Comparison of ENCODE assay signal across 10 cellular contexts in the genomic region with DNA sequence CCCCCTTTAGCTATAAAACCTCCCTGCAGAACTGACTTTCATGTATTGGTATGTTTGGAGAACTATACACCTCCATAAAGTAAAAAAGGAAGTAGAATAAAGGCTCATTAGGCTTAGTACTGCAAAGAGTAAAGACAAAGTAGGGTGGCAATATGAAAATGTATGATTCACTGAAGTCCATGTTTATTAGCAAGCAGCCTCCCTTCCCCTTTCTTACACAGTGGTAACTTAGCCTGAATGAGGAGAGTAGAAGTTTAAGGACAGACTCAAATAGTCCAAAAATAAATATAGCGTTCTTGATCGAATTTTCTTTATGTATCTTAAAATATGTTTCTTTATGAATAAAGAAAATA. TPM values are rescaled to one million over a fixed set of nuclear protein-coding genes. Genes with fewer than 3 reads are reported as not detected.
A peak's percentile ranks its signal among the peaks of the same experiment; 100 is the strongest.
DNase-seq lines count a peak whose midpoint lies in the region; ATAC-seq and TF ChIP-seq lines count a peak whose summit lies in the region.
"Had no signal": no experiment of that assay in that cellular context is flagged by ENCODE, and none has a peak within 500 bp of the region (broad histone marks: within the 10 kb centered on the region; RNA-seq: fewer than 3 reads in every experiment).

No MANE protein-coding gene starts in this region.

- H3K36me3 ChIP-seq in Peyer's patch (no peaks in the 10 kb centered on the region), spleen (peaks cover 0 to 4% (median 0%) of the 10 kb centered on the region in 6 donors)
- H3K36me3 ChIP-seq: pancreas had no signal

- H3K4me3 Mint-ChIP-seq in stimulated activated naive B cell treated with anti-CD40 and anti-IgM and Interleukin-4, amounts not matched to agents 10 μg/mL and 1 μg/mL and 100 μg/mL, for 72 hours, result peak overlapping the region in 1 of 2 donors; percentile 72

- WGBS in spleen, 5 donors, result 54 to 76% (median 56%) methylated on average over 2 of the region's 2 CpGs

- H3K4me1 ChIP-seq in Peyer's patch, result peaks cover 0 to 5% (median 0%) of the 10 kb centered on the region in 4 donors
- peaks cover 0 to 41% (median 13%) of the 10 kb centered on the region in 6 donors for H3K4me1 ChIP-seq in spleen
- H3K4me1 ChIP-seq: pancreas had no signal

- peaks cover 14 to 27% of the 10 kb centered on the region in 2 donors for H3K4me1 Mint-ChIP-seq in stimulated activated naive B cell treated with anti-CD40 and anti-IgM and Interleukin-4, amounts not matched to agents 10 μg/mL and 1 μg/mL and 100 μg/mL, for 72 hours

- ATAC-seq in GM18519 (IDR thresholded peaks at IDR 0.05; ENCODE audit: low FRiP score, unreplicated experiment) (no peak), GM21737 (IDR thresholded peaks at IDR 0.05; ENCODE audit: unreplicated experiment) (no peak), GM18909 (IDR thresholded peaks at IDR 0.05; ENCODE audit: poor library complexity, unreplicated experiment) (no peak)
- ATAC-seq in stimulated activated naive B cell treated with anti-CD40 and anti-IgM and Interleukin-4, amounts not matched to agents 10 μg/mL and 1 μg/mL and 100 μg/mL, for 72 hours (replicated peaks), result no peak

- TF ChIP-seq POLR2A in Peyer's patch (IDR thresholded peaks at IDR 0.05), result no peak
- TF ChIP-seq POLR2A in spleen (IDR thresholded peaks at IDR 0.05), result no peak

- TF ChIP-seq CTCF in Peyer's patch (IDR thresholded peaks at IDR 0.05) (peak in 1 of 6 experiments; percentile 1), fibroblast of mammary gland (conservative IDR thresholded peaks at IDR 0.05; ENCODE audit: control insufficient read depth, insufficient read depth, low read depth, low read length) (no peak), spleen (IDR thresholded peaks at IDR 0.05 in 8 of 11, conservative IDR thresholded peaks at IDR 0.05 in 3 of 11) (no peak)

- no peaks in the 10 kb centered on the region for H3K36me3 Mint-ChIP-seq in stimulated activated naive B cell treated with anti-CD40 and anti-IgM and Interleukin-4, amounts not matched to agents 10 μg/mL and 1 μg/mL and 100 μg/mL, for 72 hours

- H3K9me3 ChIP-seq in Peyer's patch, result no peaks in the 10 kb centered on the region
- no peaks in the 10 kb centered on the region for H3K9me3 ChIP-seq in spleen
- H3K9me3 ChIP-seq: pancreas had no signal

- peak overlapping the region; percentile 21 to 86 (median 70) for H3K27ac ChIP-seq in Peyer's patch
- H3K27ac ChIP-seq in spleen, result peak overlapping the region in 6 of 8 donors; percentile 77 to 92 (median 86)

- intact Hi-C loops in spleen (cut with DNase I; ENCODE audit: low total_unique reads), result no loop called here

- H3K27me3 Mint-ChIP-seq in stimulated activated naive B cell treated with anti-CD40 and anti-IgM and Interleukin-4, amounts not matched to agents 10 μg/mL and 1 μg/mL and 100 μg/mL, for 72 hours, result peaks cover 32 to 36% of the 10 kb centered on the region in 2 donors

- H3K4me3 ChIP-seq in Peyer's patch (peak overlapping the region in 3 of 4 donors; percentile 51 to 81 (median 78)), fibroblast of mammary gland (ENCODE audit: control insufficient read depth, low read depth, low read length) (no peak overlapping the region), spleen (peak overlapping the region in 4 of 8 donors; percentile 53 to 70 (median 60))

- no peak overlapping the region for H3K27ac Mint-ChIP-seq in stimulated activated naive B cell treated with anti-CD40 and anti-IgM and Interleukin-4, amounts not matched to agents 10 μg/mL and 1 μg/mL and 100 μg/mL, for 72 hours
- H3K27ac Mint-ChIP-seq: T-helper 1 cell treated with Interleukin-12 subunit alpha and Interleukin-12 subunit beta and Interleukin-4 antibody, amounts not matched to agents 30 μg/mL and 1 μg/mL, for 36 hours had no signal

- H3K9me3 Mint-ChIP-seq in stimulated activated naive B cell treated with anti-CD40 and anti-IgM and Interleukin-4, amounts not matched to agents 10 μg/mL and 1 μg/mL and 100 μg/mL, for 72 hours, result peaks cover 0 to 3% of the 10 kb centered on the region in 2 donors
- H3K9me3 Mint-ChIP-seq: T-helper 1 cell treated with Interleukin-12 subunit alpha and Interleukin-12 subunit beta and Interleukin-4 antibody, amounts not matched to agents 30 μg/mL and 1 μg/mL, for 36 hours had no signal

- DNase-seq in HCEC 1CT (peak; percentile 72), Peyer's patch (no peak), fibroblast of mammary gland (ENCODE audit: low read depth) (peak; percentile 12), spleen (no peak)
- no peak for DNase-seq in stimulated activated naive B cell treated with anti-CD40 and anti-IgM and Interleukin-4, amounts not matched to agents 10 μg/mL and 1 μg/mL and 100 μg/mL, for 72 hours

- H3K27me3 ChIP-seq in Peyer's patch (peaks cover 0 to 7% of the 10 kb centered on the region in 2 donors), spleen (replicated peaks in 1 of 7) (peaks cover 0 to 43% (median 11%) of the 10 kb centered on the region in 7 donors)

RNA-seq across cellular contexts. Expression of gene ZNF804A, which starts 1.5 kb away (rescaled TPM):
- total RNA-seq in Peyer's patch (1 to 10 TPM in 3 of 4 donors, under 1 TPM in 1; 0.95 to 5.8 (median 2.3) TPM), spleen (1 to 10 TPM in 1 of 7 donors, under 1 TPM in 6; 0.37 to 1.8 (median 0.51) TPM)
- under 1 TPM; 0.21 to 0.29 (median 0.24) TPM for polyA plus RNA-seq in spleen

Comparison
In these comparisons a context has a peak if more than half of its experiments do, and no peak if none do; other contexts are left out.
1. DNase-seq: peak in HCEC 1CT (single experiment) and fibroblast of mammary gland (single experiment); none in Peyer's patch (0 of 3), spleen (single experiment) and stimulated activated naive B cell treated with anti-CD40 and anti-IgM and Interleukin-4, amounts not matched to agents 10 μg/mL and 1 μg/mL and 100 μg/mL, for 72 hours (single experiment).